In genomic region chr16:725463-726187, GRCh38 we compare ENCODE assay signal across 1 cellular context.
TF ChIP-seq lines count a peak whose summit lies in the region.

No MANE protein-coding gene starts in this region.

TF ChIP-seq in GM12878, 131 proteins besides CTCF, POLR2A, EP300 and RAD21:
- TF ChIP-seq DPF2 (IDR thresholded peaks at IDR 0.05) (no peak), CEBPB (IDR thresholded peaks at IDR 0.05; ENCODE audit: borderline replicate concordance in 1 of 2, low read depth in 2 of 2, low read length in 2 of 2) (no peak), ATF7 (IDR thresholded peaks at IDR 0.05; ENCODE audit: low read depth) (no peak)
